ENCODE assay signal across 1 cellular context in the genomic region with DNA sequence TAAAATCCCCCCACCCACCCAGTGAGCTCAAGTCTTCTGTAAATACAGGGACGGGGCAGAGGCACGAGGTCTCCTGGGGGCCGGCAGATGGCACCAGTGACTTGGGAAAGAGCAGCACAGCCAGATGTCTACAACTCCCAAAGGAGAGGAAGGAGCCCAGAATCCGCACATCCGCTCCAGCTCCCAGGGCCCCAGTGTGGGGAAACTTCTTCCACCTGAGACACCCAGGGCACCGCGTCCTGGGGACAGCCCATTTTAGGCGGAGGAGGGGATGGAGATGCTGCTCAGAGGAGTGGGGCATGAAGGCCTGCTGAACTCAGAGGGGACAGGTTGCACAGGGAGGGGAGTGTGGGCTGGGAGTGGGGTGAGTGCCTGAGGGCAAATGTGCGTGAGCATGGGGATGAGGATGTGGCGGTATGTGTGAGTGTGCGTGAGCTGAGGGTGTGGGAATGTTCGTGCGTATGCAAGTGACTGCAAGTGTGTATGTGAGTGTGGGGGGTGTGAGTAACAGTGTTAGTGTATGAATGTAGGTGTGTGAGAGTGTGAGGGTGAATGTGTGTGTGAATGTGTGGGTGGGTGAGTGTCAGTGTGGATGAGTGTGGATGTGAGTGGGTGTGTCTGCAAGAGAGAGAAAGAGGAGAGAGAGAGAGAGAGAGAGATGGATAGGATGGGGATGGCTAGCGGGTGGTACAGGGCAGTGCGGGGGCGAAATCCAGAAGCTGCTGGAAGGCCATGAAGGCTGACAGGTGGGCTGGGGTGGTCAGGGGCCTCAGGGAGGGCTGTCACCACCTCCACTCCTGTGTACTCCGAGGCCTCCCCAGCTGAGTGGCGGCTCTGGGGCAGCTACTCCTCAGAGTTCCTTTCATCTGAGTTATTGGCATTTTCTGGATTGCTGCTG.
TF ChIP-seq lines count a peak whose summit lies in the region.

No MANE protein-coding gene starts in this region.

TF ChIP-seq in HEK293, 187 proteins besides CTCF, POLR2A, EP300 and RAD21 (continued from another document):
- TF ChIP-seq, protein P1, sequence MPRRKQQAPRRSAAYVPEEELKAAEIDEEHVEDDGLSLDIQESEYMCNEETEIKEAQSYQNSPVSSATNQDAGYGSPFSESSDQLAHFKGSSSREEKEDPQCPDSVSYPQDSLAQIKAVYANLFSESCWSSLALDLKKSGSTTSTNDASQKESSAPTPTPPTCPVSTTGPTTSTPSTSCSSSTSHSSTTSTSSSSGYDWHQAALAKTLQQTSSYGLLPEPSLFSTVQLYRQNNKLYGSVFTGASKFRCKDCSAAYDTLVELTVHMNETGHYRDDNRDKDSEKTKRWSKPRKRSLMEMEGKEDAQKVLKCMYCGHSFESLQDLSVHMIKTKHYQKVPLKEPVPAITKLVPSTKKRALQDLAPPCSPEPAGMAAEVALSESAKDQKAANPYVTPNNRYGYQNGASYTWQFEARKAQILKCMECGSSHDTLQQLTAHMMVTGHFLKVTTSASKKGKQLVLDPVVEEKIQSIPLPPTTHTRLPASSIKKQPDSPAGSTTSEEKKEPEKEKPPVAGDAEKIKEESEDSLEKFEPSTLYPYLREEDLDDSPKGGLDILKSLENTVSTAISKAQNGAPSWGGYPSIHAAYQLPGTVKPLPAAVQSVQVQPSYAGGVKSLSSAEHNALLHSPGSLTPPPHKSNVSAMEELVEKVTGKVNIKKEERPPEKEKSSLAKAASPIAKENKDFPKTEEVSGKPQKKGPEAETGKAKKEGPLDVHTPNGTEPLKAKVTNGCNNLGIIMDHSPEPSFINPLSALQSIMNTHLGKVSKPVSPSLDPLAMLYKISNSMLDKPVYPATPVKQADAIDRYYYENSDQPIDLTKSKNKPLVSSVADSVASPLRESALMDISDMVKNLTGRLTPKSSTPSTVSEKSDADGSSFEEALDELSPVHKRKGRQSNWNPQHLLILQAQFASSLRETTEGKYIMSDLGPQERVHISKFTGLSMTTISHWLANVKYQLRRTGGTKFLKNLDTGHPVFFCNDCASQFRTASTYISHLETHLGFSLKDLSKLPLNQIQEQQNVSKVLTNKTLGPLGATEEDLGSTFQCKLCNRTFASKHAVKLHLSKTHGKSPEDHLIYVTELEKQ (tag by site-specific recombination; IDR thresholded peaks at IDR 0.05; ENCODE audit: borderline replicate concordance), result no peak
- TF ChIP-seq ZNF146 (tag by site-specific recombination; IDR thresholded peaks at IDR 0.05) (no peak), ZFP3 (tag by site-specific recombination; IDR thresholded peaks at IDR 0.05; ENCODE audit: low read depth) (no peak), ZXDB (tag by site-specific recombination; IDR thresholded peaks at IDR 0.05) (no peak), ZNF37A (tag by site-specific recombination; IDR thresholded peaks at IDR 0.05) (no peak), ZNF223 (tag by site-specific recombination; IDR thresholded peaks at IDR 0.05) (no peak; the same call in 1 of the 2 replicates), ZNF585B (tag by site-specific recombination; IDR thresholded peaks at IDR 0.05) (no peak), MZF1 (tag by site-specific recombination; IDR thresholded peaks at IDR 0.05; ENCODE audit: borderline replicate concordance) (no peak), ZNF791 (tag by site-specific recombination; IDR thresholded peaks at IDR 0.05) (no peak), ZNF549 (tag by site-specific recombination; IDR thresholded peaks at IDR 0.05) (no peak), GLI4 (tag by site-specific recombination; IDR thresholded peaks at IDR 0.05) (0 out of 2 replicates have a peak, but pooled peaks have one; percentile 28), ZBTB20 (tag by site-specific recombination; IDR thresholded peaks at IDR 0.05) (peak; percentile 76), ZNF501 (tag by site-specific recombination; IDR thresholded peaks at IDR 0.05) (no peak), ZNF175 (tag by site-specific recombination; IDR thresholded peaks at IDR 0.05) (no peak), MEIS1 (CRISPR knock-in tag; IDR thresholded peaks at IDR 0.05; ENCODE audit: borderline replicate concordance) (no peak), ZNF341 (tag by site-specific recombination; IDR thresholded peaks at IDR 0.05; ENCODE audit: low read depth) (no peak), ZNF837 (tag by site-specific recombination; IDR thresholded peaks at IDR 0.05) (peak; percentile 71; the same call in 1 of the 2 replicates), ZNF239 (tag by site-specific recombination; IDR thresholded peaks at IDR 0.05) (no peak), EGR2 (tag by site-specific recombination; IDR thresholded peaks at IDR 0.05; ENCODE audit: low read depth) (peak; percentile 100), YY1 (tag by site-specific recombination; IDR thresholded peaks at IDR 0.05) (no peak), ZBTB7A (tag by site-specific recombination; IDR thresholded peaks at IDR 0.05; ENCODE audit: low read depth) (peak; percentile 72; the same call in 1 of the 2 replicates)
- TF ChIP-seq, protein P2, sequence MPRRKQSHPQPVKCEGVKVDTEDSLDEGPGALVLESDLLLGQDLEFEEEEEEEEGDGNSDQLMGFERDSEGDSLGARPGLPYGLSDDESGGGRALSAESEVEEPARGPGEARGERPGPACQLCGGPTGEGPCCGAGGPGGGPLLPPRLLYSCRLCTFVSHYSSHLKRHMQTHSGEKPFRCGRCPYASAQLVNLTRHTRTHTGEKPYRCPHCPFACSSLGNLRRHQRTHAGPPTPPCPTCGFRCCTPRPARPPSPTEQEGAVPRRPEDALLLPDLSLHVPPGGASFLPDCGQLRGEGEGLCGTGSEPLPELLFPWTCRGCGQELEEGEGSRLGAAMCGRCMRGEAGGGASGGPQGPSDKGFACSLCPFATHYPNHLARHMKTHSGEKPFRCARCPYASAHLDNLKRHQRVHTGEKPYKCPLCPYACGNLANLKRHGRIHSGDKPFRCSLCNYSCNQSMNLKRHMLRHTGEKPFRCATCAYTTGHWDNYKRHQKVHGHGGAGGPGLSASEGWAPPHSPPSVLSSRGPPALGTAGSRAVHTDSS (tag by site-specific recombination; IDR thresholded peaks at IDR 0.05), result no peak
- TF ChIP-seq, protein P3, sequence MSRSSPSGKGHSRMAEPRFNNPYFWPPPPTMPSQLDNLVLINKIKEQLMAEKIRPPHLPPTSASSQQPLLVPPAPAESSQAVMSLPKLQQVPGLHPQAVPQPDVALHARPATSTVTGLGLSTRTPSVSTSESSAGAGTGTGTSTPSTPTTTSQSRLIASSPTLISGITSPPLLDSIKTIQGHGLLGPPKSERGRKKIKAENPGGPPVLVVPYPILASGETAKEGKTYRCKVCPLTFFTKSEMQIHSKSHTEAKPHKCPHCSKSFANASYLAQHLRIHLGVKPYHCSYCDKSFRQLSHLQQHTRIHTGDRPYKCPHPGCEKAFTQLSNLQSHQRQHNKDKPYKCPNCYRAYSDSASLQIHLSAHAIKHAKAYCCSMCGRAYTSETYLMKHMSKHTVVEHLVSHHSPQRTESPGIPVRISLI (tag by site-specific recombination; IDR thresholded peaks at IDR 0.05), result no peak
- TF ChIP-seq, protein P4, sequence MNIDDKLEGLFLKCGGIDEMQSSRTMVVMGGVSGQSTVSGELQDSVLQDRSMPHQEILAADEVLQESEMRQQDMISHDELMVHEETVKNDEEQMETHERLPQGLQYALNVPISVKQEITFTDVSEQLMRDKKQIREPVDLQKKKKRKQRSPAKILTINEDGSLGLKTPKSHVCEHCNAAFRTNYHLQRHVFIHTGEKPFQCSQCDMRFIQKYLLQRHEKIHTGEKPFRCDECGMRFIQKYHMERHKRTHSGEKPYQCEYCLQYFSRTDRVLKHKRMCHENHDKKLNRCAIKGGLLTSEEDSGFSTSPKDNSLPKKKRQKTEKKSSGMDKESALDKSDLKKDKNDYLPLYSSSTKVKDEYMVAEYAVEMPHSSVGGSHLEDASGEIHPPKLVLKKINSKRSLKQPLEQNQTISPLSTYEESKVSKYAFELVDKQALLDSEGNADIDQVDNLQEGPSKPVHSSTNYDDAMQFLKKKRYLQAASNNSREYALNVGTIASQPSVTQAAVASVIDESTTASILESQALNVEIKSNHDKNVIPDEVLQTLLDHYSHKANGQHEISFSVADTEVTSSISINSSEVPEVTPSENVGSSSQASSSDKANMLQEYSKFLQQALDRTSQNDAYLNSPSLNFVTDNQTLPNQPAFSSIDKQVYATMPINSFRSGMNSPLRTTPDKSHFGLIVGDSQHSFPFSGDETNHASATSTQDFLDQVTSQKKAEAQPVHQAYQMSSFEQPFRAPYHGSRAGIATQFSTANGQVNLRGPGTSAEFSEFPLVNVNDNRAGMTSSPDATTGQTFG (tag by site-specific recombination; IDR thresholded peaks at IDR 0.05; ENCODE audit: borderline replicate concordance), result peak; percentile 93
- TF ChIP-seq, protein P5, sequence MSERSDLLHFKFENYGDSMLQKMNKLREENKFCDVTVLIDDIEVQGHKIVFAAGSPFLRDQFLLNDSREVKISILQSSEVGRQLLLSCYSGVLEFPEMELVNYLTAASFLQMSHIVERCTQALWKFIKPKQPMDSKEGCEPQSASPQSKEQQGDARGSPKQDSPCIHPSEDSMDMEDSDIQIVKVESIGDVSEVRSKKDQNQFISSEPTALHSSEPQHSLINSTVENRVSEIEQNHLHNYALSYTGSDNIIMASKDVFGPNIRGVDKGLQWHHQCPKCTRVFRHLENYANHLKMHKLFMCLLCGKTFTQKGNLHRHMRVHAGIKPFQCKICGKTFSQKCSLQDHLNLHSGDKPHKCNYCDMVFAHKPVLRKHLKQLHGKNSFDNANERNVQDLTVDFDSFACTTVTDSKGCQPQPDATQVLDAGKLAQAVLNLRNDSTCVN (tag by site-specific recombination; optimal IDR thresholded peaks at IDR 0.05), result peak; percentile 11
- TF ChIP-seq, protein P6, sequence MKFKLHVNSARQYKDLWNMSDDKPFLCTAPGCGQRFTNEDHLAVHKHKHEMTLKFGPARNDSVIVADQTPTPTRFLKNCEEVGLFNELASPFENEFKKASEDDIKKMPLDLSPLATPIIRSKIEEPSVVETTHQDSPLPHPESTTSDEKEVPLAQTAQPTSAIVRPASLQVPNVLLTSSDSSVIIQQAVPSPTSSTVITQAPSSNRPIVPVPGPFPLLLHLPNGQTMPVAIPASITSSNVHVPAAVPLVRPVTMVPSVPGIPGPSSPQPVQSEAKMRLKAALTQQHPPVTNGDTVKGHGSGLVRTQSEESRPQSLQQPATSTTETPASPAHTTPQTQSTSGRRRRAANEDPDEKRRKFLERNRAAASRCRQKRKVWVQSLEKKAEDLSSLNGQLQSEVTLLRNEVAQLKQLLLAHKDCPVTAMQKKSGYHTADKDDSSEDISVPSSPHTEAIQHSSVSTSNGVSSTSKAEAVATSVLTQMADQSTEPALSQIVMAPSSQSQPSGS (tag by site-specific recombination; IDR thresholded peaks at IDR 0.05; ENCODE audit: low read depth), result no peak
- TF ChIP-seq, protein P7, sequence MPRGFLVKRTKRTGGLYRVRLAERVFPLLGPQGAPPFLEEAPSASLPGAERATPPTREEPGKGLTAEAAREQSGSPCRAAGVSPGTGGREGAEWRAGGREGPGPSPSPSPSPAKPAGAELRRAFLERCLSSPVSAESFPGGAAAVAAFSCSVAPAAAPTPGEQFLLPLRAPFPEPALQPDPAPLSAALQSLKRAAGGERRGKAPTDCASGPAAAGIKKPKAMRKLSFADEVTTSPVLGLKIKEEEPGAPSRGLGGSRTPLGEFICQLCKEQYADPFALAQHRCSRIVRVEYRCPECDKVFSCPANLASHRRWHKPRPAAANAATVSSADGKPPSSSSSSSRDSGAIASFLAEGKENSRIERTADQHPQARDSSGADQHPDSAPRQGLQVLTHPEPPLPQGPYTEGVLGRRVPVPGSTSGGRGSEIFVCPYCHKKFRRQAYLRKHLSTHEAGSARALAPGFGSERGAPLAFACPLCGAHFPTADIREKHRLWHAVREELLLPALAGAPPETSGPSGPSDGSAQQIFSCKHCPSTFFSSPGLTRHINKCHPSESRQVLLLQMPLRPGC (tag by site-specific recombination; IDR thresholded peaks at IDR 0.05), result peak; percentile 67; the same call in 1 of the 2 replicates
